In the genomic region with DNA sequence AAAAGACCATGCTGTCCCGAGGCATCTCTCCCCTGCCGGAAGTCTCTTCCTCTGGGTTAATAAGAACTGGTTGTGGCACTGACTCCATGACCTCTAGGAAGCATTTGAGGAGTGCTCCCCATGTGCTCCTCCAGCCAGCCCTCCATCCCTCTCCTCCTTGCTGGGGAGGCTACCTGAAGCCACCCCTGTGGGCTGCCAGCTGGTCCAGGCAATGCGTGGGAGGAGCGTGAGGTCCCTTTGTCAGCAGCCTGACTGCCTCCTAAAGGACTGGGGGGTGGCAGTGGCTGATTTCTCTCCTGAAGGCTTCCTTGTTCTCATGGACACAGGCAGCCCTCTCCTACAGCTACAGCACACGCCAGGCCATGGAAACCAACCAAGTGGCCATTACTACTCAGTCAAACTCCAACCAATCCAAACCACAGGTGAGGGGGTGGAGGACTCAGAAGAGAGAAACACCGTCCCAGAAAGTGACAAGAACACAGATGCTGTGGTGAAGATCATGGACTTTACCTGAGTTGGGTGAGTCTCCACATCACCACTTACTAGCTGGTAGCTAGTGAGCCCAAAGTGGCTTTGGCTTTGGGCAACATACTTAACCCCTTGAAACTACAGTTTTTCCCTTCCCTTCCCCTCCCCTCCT, we compare ENCODE assay signal across 12 cellular contexts. TPM values are rescaled to one million over a fixed set of nuclear protein-coding genes. Genes with fewer than 3 reads are reported as not detected.
DNase-seq lines count a peak whose midpoint lies in the region; ATAC-seq, FAIRE-seq and TF ChIP-seq lines count a peak whose summit lies in the region.
"Had no signal": no experiment of that assay in that cellular context is flagged by ENCODE, and none has a peak within 500 bp of the region (broad histone marks: within the 10 kb centered on the region; RNA-seq: fewer than 3 reads in every experiment).

No MANE protein-coding gene starts in this region.

- no peaks in the 10 kb centered on the region for H3K9me3 Mint-ChIP-seq in activated naive CD8-positive, alpha-beta T cell treated with anti-CD3 and anti-CD28 coated beads, Interleukin-2, amount 10 ng/mL, durations not matched to agents 7 days and 5 days

- no peaks in the 10 kb centered on the region for H3K36me3 ChIP-seq in smooth muscle cell (ENCODE audit: low read depth)

- no peaks in the 10 kb centered on the region for H4K20me1 ChIP-seq in smooth muscle cell (ENCODE audit: low read depth)

- WGBS in smooth muscle cell (ENCODE audit: low lambda C conversion rate): 89% methylated on average over 6 of the region's 6 CpGs

- TF ChIP-seq CTCF in smooth muscle cell (IDR thresholded peaks at IDR 0.05; ENCODE audit: borderline replicate concordance, insufficient read depth, poor library complexity, severe bottlenecking): no peak

- no peak for FAIRE-seq in HTR-8/SVneo (lab: Jason Lieb, UNC)

- POLR2A ChIA-PET in activated naive CD8-positive, alpha-beta T cell treated with anti-CD3 and anti-CD28 coated beads, Interleukin-2, amount 10 ng/mL, durations not matched to agents 7 days and 5 days (lab: Charles Lee): no interaction called here

- peaks cover 3% of the 10 kb centered on the region for H3K27me3 Mint-ChIP-seq in activated naive CD8-positive, alpha-beta T cell treated with anti-CD3 and anti-CD28 coated beads, Interleukin-2, amount 10 ng/mL, durations not matched to agents 7 days and 5 days

- no peak overlapping the region for H3K4me3 ChIP-seq in smooth muscle cell
- H3K4me3 ChIP-seq: SK-N-MC had no signal

- peak overlapping the region; percentile 61 for H3K27ac Mint-ChIP-seq in activated naive CD8-positive, alpha-beta T cell treated with anti-CD3 and anti-CD28 coated beads, Interleukin-2, amount 10 ng/mL, durations not matched to agents 7 days and 5 days

- H3K36me3 Mint-ChIP-seq in activated naive CD8-positive, alpha-beta T cell treated with anti-CD3 and anti-CD28 coated beads, Interleukin-2, amount 10 ng/mL, durations not matched to agents 7 days and 5 days: no peaks in the 10 kb centered on the region

- H3K27ac ChIP-seq in smooth muscle cell (ENCODE audit: low read depth): peak overlapping the region; percentile 73
- H3K27ac ChIP-seq: SK-N-MC had no signal

- H2AFZ ChIP-seq in smooth muscle cell (ENCODE audit: low read depth): no peak overlapping the region

- peak; percentile 31 for ATAC-seq in activated naive CD8-positive, alpha-beta T cell treated with anti-CD3 and anti-CD28 coated beads, Interleukin-2, amount 10 ng/mL, durations not matched to agents 7 days and 5 days (ENCODE audit: low read depth)
- no peak for ATAC-seq in HG02938 (IDR thresholded peaks at IDR 0.05; ENCODE audit: unreplicated experiment)
- ATAC-seq in GM21786 (IDR thresholded peaks at IDR 0.05; ENCODE audit: unreplicated experiment): no peak
- no peak for ATAC-seq in HG02852 (IDR thresholded peaks at IDR 0.05; ENCODE audit: unreplicated experiment)

- H3K4me2 ChIP-seq in smooth muscle cell: no peak overlapping the region

- peaks cover 5% of the 10 kb centered on the region for H3K4me1 Mint-ChIP-seq in activated naive CD8-positive, alpha-beta T cell treated with anti-CD3 and anti-CD28 coated beads, Interleukin-2, amount 10 ng/mL, durations not matched to agents 7 days and 5 days

- H3K9me3 ChIP-seq in smooth muscle cell (replicated peaks; ENCODE audit: low read depth): no peaks in the 10 kb centered on the region

- H3K27me3 ChIP-seq in smooth muscle cell (ENCODE audit: low read depth): no peaks in the 10 kb centered on the region

- DNase-seq in NCI-H345 (lab: John Stamatoyannopoulos, UW) (peak; percentile 13), NCI-H345 treated with DMSO at 0.1 percent for 48 hours (lab: John Stamatoyannopoulos, UW; ENCODE audit: unreplicated experiment) (no peak), HTR-8/SVneo (ENCODE audit: insufficient read length, low spot score) (peak; percentile 21), smooth muscle cell (lab: John Stamatoyannopoulos, UW; ENCODE audit: unreplicated experiment) (no peak)
- DNase-seq in activated naive CD8-positive, alpha-beta T cell treated with anti-CD3 and anti-CD28 coated beads, Interleukin-2, amount 10 ng/mL, durations not matched to agents 7 days and 5 days: no peak
- DNase-seq: ACHN, kidney glomerular epithelial cell, NCI-H446 treated with DMSO at 0.1 percent for 48 hours had no signal

- H3K79me2 ChIP-seq in smooth muscle cell (ENCODE audit: low read depth): no peaks in the 10 kb centered on the region

- H3K4me1 ChIP-seq in smooth muscle cell (ENCODE audit: low read depth): peaks cover 5% of the 10 kb centered on the region

- no peak overlapping the region for H3K9ac ChIP-seq in smooth muscle cell (ENCODE audit: low read depth)

- no peak overlapping the region for H3K4me3 Mint-ChIP-seq in activated naive CD8-positive, alpha-beta T cell treated with anti-CD3 and anti-CD28 coated beads, Interleukin-2, amount 10 ng/mL, durations not matched to agents 7 days and 5 days

- no peaks in the 10 kb centered on the region for H3F3A ChIP-seq in smooth muscle cell (ENCODE audit: low read depth)

RNA-seq across cellular contexts. Expression of a gene that starts 35.2 kb away (rescaled TPM):
- 10 to 100 TPM; 30.0 to 31.1 TPM for total RNA-seq in activated naive CD8-positive, alpha-beta T cell treated with anti-CD3 and anti-CD28 coated beads, Interleukin-2, amount 10 ng/mL, durations not matched to agents 7 days and 5 days
- total RNA-seq in smooth muscle cell: 53.8 and 53.9 TPM in 2 replicates
- 90.7 and 103 TPM in 2 replicates for polyA plus RNA-seq in smooth muscle cell

RNA-seq across cellular contexts. Expression of a gene that starts 53.3 kb away (rescaled TPM):
- 10 to 100 TPM; 10.1 to 14.3 TPM for total RNA-seq in activated naive CD8-positive, alpha-beta T cell treated with anti-CD3 and anti-CD28 coated beads, Interleukin-2, amount 10 ng/mL, durations not matched to agents 7 days and 5 days
- 8.8 and 9.7 TPM in 2 replicates for total RNA-seq in smooth muscle cell
- polyA plus RNA-seq in smooth muscle cell: 8.5 and 10.7 TPM in 2 replicates

Comparison
In these comparisons a context has a peak if more than half of its experiments do, and no peak if none do; other contexts are left out.
1. DNase-seq: peak in NCI-H345 (single experiment) and HTR-8/SVneo (single experiment); none in NCI-H345 treated with DMSO at 0.1 percent for 48 hours (single experiment), activated naive CD8-positive, alpha-beta T cell treated with anti-CD3 and anti-CD28 coated beads, Interleukin-2, amount 10 ng/mL, durations not matched to agents 7 days and 5 days (single experiment) and smooth muscle cell (single experiment).